ENCODE assay signal across 1 cellular context in the genomic region with DNA sequence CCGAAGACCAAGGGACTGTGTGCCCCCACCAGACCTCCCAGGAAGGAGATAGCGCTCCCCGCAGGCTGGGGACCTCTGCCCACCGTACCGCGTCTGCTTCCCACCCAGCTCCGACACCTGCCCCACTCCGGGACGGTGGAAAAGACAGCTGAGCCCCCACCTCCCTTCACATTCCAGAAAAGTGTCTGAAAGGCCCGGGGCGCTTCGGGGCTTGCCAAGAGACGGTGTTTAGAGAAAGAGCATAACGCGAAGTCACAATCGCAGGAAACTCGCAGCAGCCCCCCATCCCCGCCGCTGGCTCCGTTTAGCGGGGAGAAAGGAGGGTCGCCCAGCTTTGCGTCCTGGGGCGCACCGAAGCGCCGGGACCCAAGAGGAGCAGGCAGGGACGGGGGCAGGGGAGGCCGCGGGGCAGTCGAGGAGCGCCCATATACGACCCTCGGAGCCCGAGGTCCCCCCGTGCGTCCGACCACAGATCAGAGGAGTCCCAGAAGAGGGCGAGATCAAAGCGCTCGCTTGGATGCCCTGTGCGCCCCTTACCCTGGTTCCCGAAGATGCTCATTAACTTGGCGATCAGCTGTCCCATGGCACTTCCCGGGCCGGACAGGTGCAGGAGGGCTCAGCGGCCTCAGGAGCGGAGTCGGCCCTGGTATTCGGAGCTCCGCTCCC.
TF ChIP-seq lines count a peak whose summit lies in the region.

No MANE protein-coding gene starts in this region.

TF ChIP-seq in HepG2, 621 proteins besides CTCF, POLR2A, EP300 and RAD21:
- TF ChIP-seq, protein P1, sequence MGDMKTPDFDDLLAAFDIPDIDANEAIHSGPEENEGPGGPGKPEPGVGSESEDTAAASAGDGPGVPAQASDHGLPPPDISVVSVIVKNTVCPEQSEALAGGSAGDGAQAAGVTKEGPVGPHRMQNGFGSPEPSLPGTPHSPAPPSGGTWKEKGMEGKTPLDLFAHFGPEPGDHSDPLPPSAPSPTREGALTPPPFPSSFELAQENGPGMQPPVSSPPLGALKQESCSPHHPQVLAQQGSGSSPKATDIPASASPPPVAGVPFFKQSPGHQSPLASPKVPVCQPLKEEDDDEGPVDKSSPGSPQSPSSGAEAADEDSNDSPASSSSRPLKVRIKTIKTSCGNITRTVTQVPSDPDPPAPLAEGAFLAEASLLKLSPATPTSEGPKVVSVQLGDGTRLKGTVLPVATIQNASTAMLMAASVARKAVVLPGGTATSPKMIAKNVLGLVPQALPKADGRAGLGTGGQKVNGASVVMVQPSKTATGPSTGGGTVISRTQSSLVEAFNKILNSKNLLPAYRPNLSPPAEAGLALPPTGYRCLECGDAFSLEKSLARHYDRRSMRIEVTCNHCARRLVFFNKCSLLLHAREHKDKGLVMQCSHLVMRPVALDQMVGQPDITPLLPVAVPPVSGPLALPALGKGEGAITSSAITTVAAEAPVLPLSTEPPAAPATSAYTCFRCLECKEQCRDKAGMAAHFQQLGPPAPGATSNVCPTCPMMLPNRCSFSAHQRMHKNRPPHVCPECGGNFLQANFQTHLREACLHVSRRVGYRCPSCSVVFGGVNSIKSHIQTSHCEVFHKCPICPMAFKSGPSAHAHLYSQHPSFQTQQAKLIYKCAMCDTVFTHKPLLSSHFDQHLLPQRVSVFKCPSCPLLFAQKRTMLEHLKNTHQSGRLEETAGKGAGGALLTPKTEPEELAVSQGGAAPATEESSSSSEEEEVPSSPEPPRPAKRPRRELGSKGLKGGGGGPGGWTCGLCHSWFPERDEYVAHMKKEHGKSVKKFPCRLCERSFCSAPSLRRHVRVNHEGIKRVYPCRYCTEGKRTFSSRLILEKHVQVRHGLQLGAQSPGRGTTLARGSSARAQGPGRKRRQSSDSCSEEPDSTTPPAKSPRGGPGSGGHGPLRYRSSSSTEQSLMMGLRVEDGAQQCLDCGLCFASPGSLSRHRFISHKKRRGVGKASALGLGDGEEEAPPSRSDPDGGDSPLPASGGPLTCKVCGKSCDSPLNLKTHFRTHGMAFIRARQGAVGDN (CRISPR knock-in tag; IDR thresholded peaks at IDR 0.05) = 0 out of 2 replicates have a peak, but pooled peaks have one; percentile 24
- TF ChIP-seq ZNF572 (CRISPR knock-in tag; IDR thresholded peaks at IDR 0.05) = no peak
- no peak for TF ChIP-seq ZNF776 (CRISPR knock-in tag; IDR thresholded peaks at IDR 0.05)
- TF ChIP-seq, protein P2, sequence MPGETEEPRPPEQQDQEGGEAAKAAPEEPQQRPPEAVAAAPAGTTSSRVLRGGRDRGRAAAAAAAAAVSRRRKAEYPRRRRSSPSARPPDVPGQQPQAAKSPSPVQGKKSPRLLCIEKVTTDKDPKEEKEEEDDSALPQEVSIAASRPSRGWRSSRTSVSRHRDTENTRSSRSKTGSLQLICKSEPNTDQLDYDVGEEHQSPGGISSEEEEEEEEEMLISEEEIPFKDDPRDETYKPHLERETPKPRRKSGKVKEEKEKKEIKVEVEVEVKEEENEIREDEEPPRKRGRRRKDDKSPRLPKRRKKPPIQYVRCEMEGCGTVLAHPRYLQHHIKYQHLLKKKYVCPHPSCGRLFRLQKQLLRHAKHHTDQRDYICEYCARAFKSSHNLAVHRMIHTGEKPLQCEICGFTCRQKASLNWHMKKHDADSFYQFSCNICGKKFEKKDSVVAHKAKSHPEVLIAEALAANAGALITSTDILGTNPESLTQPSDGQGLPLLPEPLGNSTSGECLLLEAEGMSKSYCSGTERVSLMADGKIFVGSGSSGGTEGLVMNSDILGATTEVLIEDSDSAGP (CRISPR knock-in tag; IDR thresholded peaks at IDR 0.05; ENCODE audit: borderline replicate concordance) = peak; percentile 2; the same call in 1 of the 2 replicates
